In the genomic region with DNA sequence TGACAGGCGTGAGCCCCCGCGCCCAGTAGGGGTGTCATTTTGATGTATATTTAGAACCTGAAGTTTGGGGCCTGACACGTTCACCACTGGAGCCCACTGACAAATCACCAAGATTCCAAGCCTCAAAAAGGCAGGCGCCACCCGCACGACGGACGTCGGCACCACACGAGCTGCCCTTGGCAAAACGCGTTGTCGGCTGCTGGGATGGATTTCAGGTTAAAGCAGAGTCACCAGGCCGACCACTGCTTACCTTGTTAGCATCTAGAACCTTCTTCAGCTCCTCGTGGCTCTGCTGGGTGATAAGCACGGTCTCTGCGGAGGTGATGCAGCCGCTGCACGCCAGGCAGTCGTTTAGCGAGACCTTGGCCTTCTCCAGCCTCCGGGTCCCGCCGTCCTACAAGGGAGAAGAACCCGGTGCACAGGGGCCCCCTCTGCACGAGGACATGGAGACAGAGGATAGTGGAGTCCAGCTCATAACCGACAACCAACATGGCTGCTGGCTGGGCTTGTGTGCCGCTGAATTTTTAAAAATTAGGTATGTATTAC, we compare ENCODE assay signal across 21 cellular contexts. TPM values are rescaled to one million over a fixed set of nuclear protein-coding genes. Genes with fewer than 3 reads are reported as not detected.
A peak's percentile ranks its signal among the peaks of the same experiment; 100 is the strongest.
DNase-seq lines count a peak whose midpoint lies in the region; ATAC-seq and TF ChIP-seq lines count a peak whose summit lies in the region.
"Had no signal": no experiment of that assay in that cellular context is flagged by ENCODE, and none has a peak within 500 bp of the region (broad histone marks: within the 10 kb centered on the region; RNA-seq: fewer than 3 reads in every experiment).

No MANE protein-coding gene starts in this region.

- peak overlapping the region; percentile 77 for H3K27ac Mint-ChIP-seq in activated CD8-positive, alpha-beta memory T cell treated with anti-CD3 and anti-CD28 coated beads, Interleukin-2, amount 10 ng/mL, durations not matched to agents 7 days and 5 days
- H3K27ac Mint-ChIP-seq in activated B cell treated with CpG ODN at 0.5 μM for 24 hours: no peak overlapping the region
- no peak overlapping the region for H3K27ac Mint-ChIP-seq in activated CD4-positive, alpha-beta T cell treated with anti-CD3 and anti-CD28 coated beads, Interleukin-2, amount 10 ng/mL, durations not matched to agents 24 days and 14 days
- H3K27ac Mint-ChIP-seq: CD4-positive, CD25-positive, alpha-beta regulatory T cell had no signal

- TF ChIP-seq CTCF in activated B cell treated with CpG ODN at 0.5 μM for 24 hours (IDR thresholded peaks at IDR 0.05) (no peak), spleen (IDR thresholded peaks at IDR 0.05 in 8 of 11, conservative IDR thresholded peaks at IDR 0.05 in 3 of 11) (no peak), GM10248 (IDR thresholded peaks at IDR 0.05; ENCODE audit: control extremely low read depth, extremely low read depth, low read depth, missing control alignments) (no peak)

- peaks cover 14 to 50% (median 24%) of the 10 kb centered on the region in 6 donors for H3K4me1 ChIP-seq in spleen

- peaks cover 0 to 76% (median 58%) of the 10 kb centered on the region in 6 donors for H3K36me3 ChIP-seq in spleen

- ATAC-seq in activated CD8-positive, alpha-beta memory T cell treated with anti-CD3 and anti-CD28 coated beads, Interleukin-2, amount 10 ng/mL, durations not matched to agents 7 days and 5 days: no peak
- no peak for ATAC-seq in activated B cell treated with CpG ODN at 0.5 μM for 24 hours (ENCODE audit: low read depth)
- ATAC-seq: SK-N-SH treated with all-trans-retinoic acid at 6 μM for 48 hours had no signal

- peaks cover 9% of the 10 kb centered on the region for H3K36me3 Mint-ChIP-seq in activated CD8-positive, alpha-beta memory T cell treated with anti-CD3 and anti-CD28 coated beads, Interleukin-2, amount 10 ng/mL, durations not matched to agents 7 days and 5 days
- peaks cover 52% of the 10 kb centered on the region for H3K36me3 Mint-ChIP-seq in activated B cell treated with CpG ODN at 0.5 μM for 24 hours (ENCODE audit: low read depth)
- peaks cover 27% of the 10 kb centered on the region for H3K36me3 Mint-ChIP-seq in activated CD4-positive, alpha-beta T cell treated with anti-CD3 and anti-CD28 coated beads, Interleukin-2, amount 10 ng/mL, durations not matched to agents 24 days and 14 days (ENCODE audit: low read depth)

- no peak for TF ChIP-seq POLR2A in spleen (IDR thresholded peaks at IDR 0.05)

- no peak overlapping the region for H3K4me3 Mint-ChIP-seq in activated CD8-positive, alpha-beta memory T cell treated with anti-CD3 and anti-CD28 coated beads, Interleukin-2, amount 10 ng/mL, durations not matched to agents 7 days and 5 days
- H3K4me3 Mint-ChIP-seq in activated B cell treated with CpG ODN at 0.5 μM for 24 hours: peak overlapping the region; percentile 38
- H3K4me3 Mint-ChIP-seq in activated CD4-positive, alpha-beta T cell treated with anti-CD3 and anti-CD28 coated beads, Interleukin-2, amount 10 ng/mL, durations not matched to agents 24 days and 14 days: no peak overlapping the region

- peak overlapping the region; percentile 57 for H3K4me3 ChIP-seq in Jurkat, Clone E6-1 (ENCODE audit: low read length)
- peak overlapping the region in 1 of 8 donors; percentile 49 for H3K4me3 ChIP-seq in spleen
- H3K4me3 ChIP-seq: PC-9 had no signal

- H3K27me3 Mint-ChIP-seq in activated CD8-positive, alpha-beta memory T cell treated with anti-CD3 and anti-CD28 coated beads, Interleukin-2, amount 10 ng/mL, durations not matched to agents 7 days and 5 days: no peaks in the 10 kb centered on the region
- no peaks in the 10 kb centered on the region for H3K27me3 Mint-ChIP-seq in activated B cell treated with CpG ODN at 0.5 μM for 24 hours
- H3K27me3 Mint-ChIP-seq in activated CD4-positive, alpha-beta T cell treated with anti-CD3 and anti-CD28 coated beads, Interleukin-2, amount 10 ng/mL, durations not matched to agents 24 days and 14 days: no peaks in the 10 kb centered on the region
- H3K27me3 Mint-ChIP-seq: CD4-positive, CD25-positive, alpha-beta regulatory T cell had no signal

- 94 to 96% (median 95%) methylated on average over 11 to 29 of the region's 29 CpGs for WGBS in spleen, 5 donors

- H3K9me3 Mint-ChIP-seq in activated CD8-positive, alpha-beta memory T cell treated with anti-CD3 and anti-CD28 coated beads, Interleukin-2, amount 10 ng/mL, durations not matched to agents 7 days and 5 days (ENCODE audit: low read depth): no peaks in the 10 kb centered on the region
- H3K9me3 Mint-ChIP-seq in activated B cell treated with CpG ODN at 0.5 μM for 24 hours: no peaks in the 10 kb centered on the region
- no peaks in the 10 kb centered on the region for H3K9me3 Mint-ChIP-seq in activated CD4-positive, alpha-beta T cell treated with anti-CD3 and anti-CD28 coated beads, Interleukin-2, amount 10 ng/mL, durations not matched to agents 24 days and 14 days
- H3K9me3 Mint-ChIP-seq: CD4-positive, CD25-positive, alpha-beta regulatory T cell had no signal

- H3K27me3 ChIP-seq in spleen (replicated peaks in 1 of 7): peaks cover 0 to under 1% (median 0%) of the 10 kb centered on the region in 7 donors

- CTCF ChIA-PET in activated CD8-positive, alpha-beta memory T cell treated with anti-CD3 and anti-CD28 coated beads, Interleukin-2, amount 10 ng/mL, durations not matched to agents 7 days and 5 days (lab: Charles Lee): interaction anchor here (0.9 to 3.5 kb wide), 5 partner anchors 11 to 684 kb away, joined by 3 to 18 read pairs (median 13); a partner anchor contains a TSS
- CTCF ChIA-PET in activated B cell treated with CpG ODN at 0.5 μM for 24 hours (lab: Charles Lee): interaction anchor here (1.0 kb wide), 1 partner anchor 25 kb away, joined by 4 read pairs; no protein-coding TSS in a partner anchor
- CTCF ChIA-PET in GM10248 (lab: Yijun Ruan, JAX): interaction anchor here (1.9 to 5.2 kb wide), 5 partner anchors 13 to 48 kb away, joined by 7 to 31 read pairs (median 9); a partner anchor contains a TSS

- no peak for DNase-seq in activated CD8-positive, alpha-beta memory T cell treated with anti-CD3 and anti-CD28 coated beads, Interleukin-2, amount 10 ng/mL, durations not matched to agents 7 days and 5 days
- DNase-seq in activated CD8-positive, alpha-beta memory T cell treated with anti-CD3 and anti-CD28 coated beads for 24 hours: no peak
- DNase-seq in Jurkat, Clone E6-1 (ENCODE audit: low read depth, low spot score): no peak
- no peak for DNase-seq in activated B cell treated with CpG ODN at 0.5 μM for 24 hours
- DNase-seq in spleen: peak; percentile 73
- no peak for DNase-seq in HK-2 (ENCODE audit: unreplicated experiment)
- DNase-seq in GM10248 (ENCODE audit: extremely low spot score): no peak
- DNase-seq in activated CD4-positive, alpha-beta T cell treated with anti-CD3 and anti-CD28 coated beads, Interleukin-2, amount 10 ng/mL, durations not matched to agents 24 days and 14 days: no peak
- DNase-seq: DMS79 treated with DMSO at 0.1 percent for 48 hours; GDM1; GOT3; NCI-H1048; NCI-H1694; NCI-H2107; NCI-H345; NCI-H69; NK-92 treated with Interleukin-12 subunit alpha and Interleukin-12 subunit beta, amount 100 ng/mL, for 24 hours; SHP77 had no signal

- intact Hi-C loops in activated B cell treated with CpG ODN at 0.5 μM for 24 hours (cut with micrococcal nuclease) (no loop called here), spleen (cut with DNase I; ENCODE audit: low total_unique reads) (no loop called here)
- intact Hi-C loops in activated CD4-positive, alpha-beta T cell treated with anti-CD3 and anti-CD28 coated beads, Interleukin-2, amount 10 ng/mL, durations not matched to agents 24 days and 14 days (cut with micrococcal nuclease): no loop called here

- H3K4me1 Mint-ChIP-seq in activated CD8-positive, alpha-beta memory T cell treated with anti-CD3 and anti-CD28 coated beads, Interleukin-2, amount 10 ng/mL, durations not matched to agents 7 days and 5 days: peaks cover 45% of the 10 kb centered on the region
- H3K4me1 Mint-ChIP-seq in activated B cell treated with CpG ODN at 0.5 μM for 24 hours: peaks cover 32% of the 10 kb centered on the region
- H3K4me1 Mint-ChIP-seq in activated CD4-positive, alpha-beta T cell treated with anti-CD3 and anti-CD28 coated beads, Interleukin-2, amount 10 ng/mL, durations not matched to agents 24 days and 14 days: peaks cover 14% of the 10 kb centered on the region

- no peaks in the 10 kb centered on the region for H3K9me3 ChIP-seq in spleen

- POLR2A ChIA-PET in activated B cell treated with CpG ODN at 0.5 μM for 24 hours (lab: Charles Lee) (interaction anchor here (0.7 to 3.7 kb wide), 4 partner anchors 9 to 15 kb away, joined by 3 to 31 read pairs (median 4); a partner anchor contains a TSS), GM10248 (lab: Yijun Ruan, JAX) (interaction anchor here (1.5 kb wide), 1 partner anchor 10 kb away, joined by 5 read pairs; a partner anchor contains a TSS)

- H3K27ac ChIP-seq in spleen: peak overlapping the region in 4 of 8 donors; percentile 53 to 89 (median 80)
- H3K27ac ChIP-seq: PC-9 had no signal

RNA-seq across cellular contexts. Expression of a gene that starts 3.8 kb away (rescaled TPM):
- 10 to 100 TPM; 34.8 to 37.0 TPM for total RNA-seq in activated CD8-positive, alpha-beta memory T cell treated with anti-CD3 and anti-CD28 coated beads, Interleukin-2, amount 10 ng/mL, durations not matched to agents 7 days and 5 days
- 60.0 TPM for polyA plus RNA-seq in Jurkat, Clone E6-1 (2012; ENCODE audit: insufficient read depth, insufficient read length)
- total RNA-seq in activated B cell treated with CpG ODN at 0.5 μM for 24 hours (42.4 and 43.1 TPM in 2 replicates), spleen (10 to 100 TPM; 24.9 to 60.2 (median 39.5) TPM)
- 10 to 100 TPM; 34.1 to 80.4 (median 37.7) TPM for polyA plus RNA-seq in spleen
- total RNA-seq in activated CD4-positive, alpha-beta T cell treated with anti-CD3 and anti-CD28 coated beads, Interleukin-2, amount 10 ng/mL, durations not matched to agents 24 days and 14 days: 39.5 and 42.5 TPM in 2 replicates

RNA-seq across cellular contexts. Expression of a gene that starts 10.1 kb away (rescaled TPM):
- 10 to 100 TPM; 13.0 to 14.3 TPM for total RNA-seq in activated CD8-positive, alpha-beta memory T cell treated with anti-CD3 and anti-CD28 coated beads, Interleukin-2, amount 10 ng/mL, durations not matched to agents 7 days and 5 days
- 48.0 TPM for polyA plus RNA-seq in Jurkat, Clone E6-1 (2012; ENCODE audit: insufficient read depth, insufficient read length)
- 10.8 and 10.9 TPM in 2 replicates for total RNA-seq in activated B cell treated with CpG ODN at 0.5 μM for 24 hours
- 10 to 100 TPM in 6 of 7 donors, 1 to 10 TPM in 1; 7.7 to 25.8 (median 17.6) TPM for total RNA-seq in spleen
- polyA plus RNA-seq in spleen: 10 to 100 TPM; 25.7 to 75.8 (median 32.5) TPM
- 13.1 and 20.9 TPM in 2 replicates for total RNA-seq in activated CD4-positive, alpha-beta T cell treated with anti-CD3 and anti-CD28 coated beads, Interleukin-2, amount 10 ng/mL, durations not matched to agents 24 days and 14 days

RNA-seq across cellular contexts. Expression of a gene that starts 10.8 kb away (rescaled TPM):
- total RNA-seq in activated CD8-positive, alpha-beta memory T cell treated with anti-CD3 and anti-CD28 coated beads, Interleukin-2, amount 10 ng/mL, durations not matched to agents 7 days and 5 days: 1 to 10 TPM; 2.5 to 2.9 TPM
- 8.5 TPM for polyA plus RNA-seq in Jurkat, Clone E6-1 (2012; ENCODE audit: insufficient read depth, insufficient read length)
- total RNA-seq in activated B cell treated with CpG ODN at 0.5 μM for 24 hours (4.8 and 7.8 TPM in 2 replicates), spleen (10 to 100 TPM in 1 of 7 donors, 1 to 10 TPM in 6; 2.9 to 11.9 (median 6.3) TPM)
- 10 to 100 TPM; 12.0 to 23.7 (median 13.9) TPM for polyA plus RNA-seq in spleen
- 6.9 and 8.0 TPM in 2 replicates for total RNA-seq in activated CD4-positive, alpha-beta T cell treated with anti-CD3 and anti-CD28 coated beads, Interleukin-2, amount 10 ng/mL, durations not matched to agents 24 days and 14 days

RNA-seq across cellular contexts. Expression of a gene that starts 16.1 kb away (rescaled TPM):
- total RNA-seq in activated CD8-positive, alpha-beta memory T cell treated with anti-CD3 and anti-CD28 coated beads, Interleukin-2, amount 10 ng/mL, durations not matched to agents 7 days and 5 days: 10 to 100 TPM; 14.8 to 21.1 TPM
- 47.5 TPM for polyA plus RNA-seq in Jurkat, Clone E6-1 (2012; ENCODE audit: insufficient read depth, insufficient read length)
- total RNA-seq in activated B cell treated with CpG ODN at 0.5 μM for 24 hours: 58.0 and 67.4 TPM in 2 replicates
- total RNA-seq in spleen: 10 to 100 TPM; 28.6 to 40.9 (median 36.4) TPM
- polyA plus RNA-seq in spleen: 10 to 100 TPM; 49.9 to 77.2 (median 63.4) TPM
- 38.5 and 56.3 TPM in 2 replicates for total RNA-seq in activated CD4-positive, alpha-beta T cell treated with anti-CD3 and anti-CD28 coated beads, Interleukin-2, amount 10 ng/mL, durations not matched to agents 24 days and 14 days

RNA-seq across cellular contexts. Expression of a gene that starts 22.1 kb away (rescaled TPM):
- total RNA-seq in activated CD8-positive, alpha-beta memory T cell treated with anti-CD3 and anti-CD28 coated beads, Interleukin-2, amount 10 ng/mL, durations not matched to agents 7 days and 5 days: 10 to 100 TPM in 1 of 2 experiments, 1 to 10 TPM in 1; 9.8 to 14.0 TPM
- polyA plus RNA-seq in Jurkat, Clone E6-1 (2012; ENCODE audit: insufficient read depth, insufficient read length): 48.9 TPM
- total RNA-seq in activated B cell treated with CpG ODN at 0.5 μM for 24 hours (5.0 and 6.7 TPM in 2 replicates), spleen (10 to 100 TPM in 5 of 7 donors, 1 to 10 TPM in 2; 7.2 to 20.2 (median 12.8) TPM)
- polyA plus RNA-seq in spleen: 10 to 100 TPM; 15.6 to 31.9 (median 30.4) TPM
- 27.7 and 30.2 TPM in 2 replicates for total RNA-seq in activated CD4-positive, alpha-beta T cell treated with anti-CD3 and anti-CD28 coated beads, Interleukin-2, amount 10 ng/mL, durations not matched to agents 24 days and 14 days
